In genomic region chr2:188788621-188789020, GRCh38 we compare ENCODE assay signal across 12 cellular contexts.
DNase-seq lines count a peak whose midpoint lies in the region; TF ChIP-seq lines count a peak whose summit lies in the region.
"Had no signal": no experiment of that assay in that cellular context is flagged by ENCODE, and none has a peak within 500 bp of the region (broad histone marks: within the 10 kb centered on the region; RNA-seq: fewer than 3 reads in every experiment).

No MANE protein-coding gene starts in this region.

- H3K9me3 Mint-ChIP-seq in Calu3 (ENCODE audit: low read depth, unreplicated experiment) = no peaks in the 10 kb centered on the region
- H3K9me3 Mint-ChIP-seq: naive thymus-derived CD8-positive, alpha-beta T cell had no signal

- intact Hi-C loops in Calu3 (cut with micrococcal nuclease; ENCODE audit: unreplicated experiment) = no loop called here

- H3K27ac Mint-ChIP-seq in Calu3 (ENCODE audit: unreplicated experiment) = no peak overlapping the region
- H3K27ac Mint-ChIP-seq: CD8-positive, alpha-beta memory T cell; naive thymus-derived CD8-positive, alpha-beta T cell had no signal

- H3K27ac ChIP-seq in SJSA1 = peak overlapping the region; percentile 100

- CTCF ChIA-PET in Calu3 (lab: Charles Lee) = no interaction called here

- no peaks in the 10 kb centered on the region for H3K27me3 ChIP-seq in SJSA1 (replicated peaks)

- no peaks in the 10 kb centered on the region for H3K36me3 ChIP-seq in SJSA1

- no peaks in the 10 kb centered on the region for H3K36me3 Mint-ChIP-seq in Calu3 (ENCODE audit: insufficient read depth, unreplicated experiment)
- H3K36me3 Mint-ChIP-seq: CD8-positive, alpha-beta memory T cell; naive thymus-derived CD8-positive, alpha-beta T cell had no signal

- H3K4me3 Mint-ChIP-seq in Calu3 (ENCODE audit: low read depth, unreplicated experiment) = no peak overlapping the region
- H3K4me3 Mint-ChIP-seq: CD8-positive, alpha-beta memory T cell; central memory CD8-positive, alpha-beta T cell; naive thymus-derived CD8-positive, alpha-beta T cell had no signal

- H3K4me1 Mint-ChIP-seq in Calu3 (ENCODE audit: low read depth, unreplicated experiment) = peaks cover 8% of the 10 kb centered on the region
- H3K4me1 Mint-ChIP-seq: CD8-positive, alpha-beta memory T cell; central memory CD8-positive, alpha-beta T cell; naive thymus-derived CD8-positive, alpha-beta T cell had no signal

- no peaks in the 10 kb centered on the region for H3K27me3 Mint-ChIP-seq in Calu3 (ENCODE audit: unreplicated experiment)
- H3K27me3 Mint-ChIP-seq: CD8-positive, alpha-beta memory T cell; central memory CD8-positive, alpha-beta T cell; naive thymus-derived CD8-positive, alpha-beta T cell had no signal

- H3K4me1 ChIP-seq in SJSA1 (replicated peaks) = peaks cover 43% of the 10 kb centered on the region

- TF ChIP-seq CTCF in Calu3 (IDR thresholded peaks at IDR 0.05; ENCODE audit: unreplicated experiment) (no peak), foreskin fibroblast (IDR thresholded peaks at IDR 0.05; ENCODE audit: low read depth, low read length) (no peak)

- no peak overlapping the region for H3K4me3 ChIP-seq in SJSA1
- H3K4me3 ChIP-seq in foreskin fibroblast (ENCODE audit: low read depth in 1 of 2, low read length in 2 of 2) = peak overlapping the region in 1 of 2 donors; percentile 18
- H3K4me3 ChIP-seq: K562 had no signal

- peak; percentile 11 for DNase-seq in Calu3
- DNase-seq in SJSA1 (ENCODE audit: low read depth in 1 of 2, low spot score in 2 of 2) = peak; percentile 70 to 83
- DNase-seq in foreskin fibroblast = peak; percentile 82 to 92
- peak; percentile 14 for DNase-seq in pons (ENCODE audit: low spot score)
- DNase-seq in C1 segment of cervical spinal cord (lab: John Stamatoyannopoulos, UW) = no peak
- no peak for DNase-seq in NCI-H1092 treated with DMSO at 0.1 percent for 48 hours (lab: John Stamatoyannopoulos, UW)
- DNase-seq in stimulated activated CD4-positive, alpha-beta T cell treated with anti-CD3 and anti-CD28 coated beads, Interleukin-12 subunit alpha, Interleukin-12 subunit beta, amount 100 ng/mL, for 4 hours = no peak
- DNase-seq in T-helper 9 cell = no peak
- DNase-seq: CD8-positive, alpha-beta memory T cell; naive thymus-derived CD8-positive, alpha-beta T cell had no signal

- no peaks in the 10 kb centered on the region for H3K9me3 ChIP-seq in SJSA1 (replicated peaks)

- BruUV-seq in Calu3 (replicated peaks; lab: Mats Ljungman, UMichigan) = no TSS peak

Comparison
In these comparisons a context has a peak if more than half of its experiments do, and no peak if none do; other contexts are left out.
1. DNase-seq: peak in Calu3 (single experiment), SJSA1 (2 of 2), foreskin fibroblast (2 of 2) and pons (single experiment); none in C1 segment of cervical spinal cord (0 of 14), NCI-H1092 treated with DMSO at 0.1 percent for 48 hours (single experiment), stimulated activated CD4-positive, alpha-beta T cell treated with anti-CD3 and anti-CD28 coated beads, Interleukin-12 subunit alpha, Interleukin-12 subunit beta, amount 100 ng/mL, for 4 hours (single experiment) and T-helper 9 cell (single experiment).